In genomic region chr14:54652188-54652889, GRCh38 we compare ENCODE assay signal across 1 cellular context.
TF ChIP-seq lines count a peak whose summit lies in the region.

No MANE protein-coding gene starts in this region.

TF ChIP-seq in HepG2, 621 proteins besides CTCF, POLR2A, EP300 and RAD21 (continued from another document and continues in another):
- no peak for TF ChIP-seq HBP1 (CRISPR knock-in tag; IDR thresholded peaks at IDR 0.05; ENCODE audit: low read depth)
- no peak for TF ChIP-seq ARNTL (CRISPR knock-in tag; IDR thresholded peaks at IDR 0.05)
- peak; percentile 38 for TF ChIP-seq CEBPG (CRISPR knock-in tag; IDR thresholded peaks at IDR 0.05)
- TF ChIP-seq ARID3A (IDR thresholded peaks at IDR 0.05; ENCODE audit: low read depth, low read length) = no peak; the same call in 1 of the 2 replicates
- TF ChIP-seq RARA (CRISPR knock-in tag; IDR thresholded peaks at IDR 0.05) = peak; percentile 63
- TF ChIP-seq HNRNPH1 (optimal IDR thresholded peaks at IDR 0.05; ENCODE audit: low read depth, low read length) = no peak
- peak; percentile 84 for TF ChIP-seq JUND (CRISPR knock-in tag; IDR thresholded peaks at IDR 0.05)
- TF ChIP-seq NR3C1 (CRISPR knock-in tag; IDR thresholded peaks at IDR 0.05) = no peak
- TF ChIP-seq ZNF484 (CRISPR knock-in tag; IDR thresholded peaks at IDR 0.05; ENCODE audit: borderline replicate concordance, low read depth) = no peak
- TF ChIP-seq ZNF672 (CRISPR knock-in tag; IDR thresholded peaks at IDR 0.05) = no peak
- TF ChIP-seq ZNF333 (CRISPR knock-in tag; IDR thresholded peaks at IDR 0.05; ENCODE audit: borderline replicate concordance) = no peak
- TF ChIP-seq SAP130 (CRISPR knock-in tag; IDR thresholded peaks at IDR 0.05; ENCODE audit: low read depth) = peak; percentile 69
- no peak for TF ChIP-seq ZBED4 (CRISPR knock-in tag; IDR thresholded peaks at IDR 0.05; ENCODE audit: borderline replicate concordance)
- no peak for TF ChIP-seq ZBTB46 (CRISPR knock-in tag; IDR thresholded peaks at IDR 0.05; ENCODE audit: borderline replicate concordance)
- 0 out of 2 replicates have a peak, but pooled peaks have one; percentile 20 for TF ChIP-seq GATAD1 (CRISPR knock-in tag; IDR thresholded peaks at IDR 0.05)
- TF ChIP-seq ZGPAT (CRISPR knock-in tag; IDR thresholded peaks at IDR 0.05) = 0 out of 2 replicates have a peak, but pooled peaks have one; percentile 17
- no peak for TF ChIP-seq ZC3H4 (CRISPR knock-in tag; IDR thresholded peaks at IDR 0.05; ENCODE audit: borderline replicate concordance)
- TF ChIP-seq MBD4 (IDR thresholded peaks at IDR 0.05; ENCODE audit: borderline replicate concordance, low read length) = no peak
- TF ChIP-seq NCOA2 (CRISPR knock-in tag; IDR thresholded peaks at IDR 0.05) = peak; percentile 58; the same call in 1 of the 2 replicates
- no peak for TF ChIP-seq HDAC6 (IDR thresholded peaks at IDR 0.05; ENCODE audit: low read depth, low read length)
- TF ChIP-seq SP4 (CRISPR knock-in tag; IDR thresholded peaks at IDR 0.05) = no peak
- peak; percentile 99 for TF ChIP-seq TEAD3 (CRISPR knock-in tag; optimal IDR thresholded peaks at IDR 0.05; ENCODE audit: borderline replicate concordance)
- no peak for TF ChIP-seq LCORL (IDR thresholded peaks at IDR 0.05)
- TF ChIP-seq LCORL (CRISPR knock-in tag; IDR thresholded peaks at IDR 0.05) = peak; percentile 50; the same call in 1 of the 2 replicates
- TF ChIP-seq HOXA5 (CRISPR knock-in tag; IDR thresholded peaks at IDR 0.05) = no peak
- no peak for TF ChIP-seq ZSCAN5A (CRISPR knock-in tag; IDR thresholded peaks at IDR 0.05; ENCODE audit: borderline replicate concordance)
- TF ChIP-seq GATAD2A (CRISPR knock-in tag; IDR thresholded peaks at IDR 0.05) = peak; percentile 59
- no peak for TF ChIP-seq RBAK (CRISPR knock-in tag; IDR thresholded peaks at IDR 0.05)
- peak; percentile 94 for TF ChIP-seq ATF2 (CRISPR knock-in tag; IDR thresholded peaks at IDR 0.05)
- TF ChIP-seq ZNF549 (CRISPR knock-in tag; IDR thresholded peaks at IDR 0.05) = no peak
- no peak for TF ChIP-seq ZNF318 (CRISPR knock-in tag; IDR thresholded peaks at IDR 0.05)
- 0 out of 2 replicates have a peak, but pooled peaks have one; percentile 17 for TF ChIP-seq TFE3 (CRISPR knock-in tag; IDR thresholded peaks at IDR 0.05)
- TF ChIP-seq HMG20A (CRISPR knock-in tag; IDR thresholded peaks at IDR 0.05; ENCODE audit: borderline replicate concordance) = peak; percentile 59; the same call in 1 of the 2 replicates
- TF ChIP-seq ZNF136 (CRISPR knock-in tag; IDR thresholded peaks at IDR 0.05; ENCODE audit: low read depth) = no peak
- TF ChIP-seq BRD4 (CRISPR knock-in tag; IDR thresholded peaks at IDR 0.05) = no peak
